Comparison of ENCODE assay signal across 20 cellular contexts in the genomic region with DNA sequence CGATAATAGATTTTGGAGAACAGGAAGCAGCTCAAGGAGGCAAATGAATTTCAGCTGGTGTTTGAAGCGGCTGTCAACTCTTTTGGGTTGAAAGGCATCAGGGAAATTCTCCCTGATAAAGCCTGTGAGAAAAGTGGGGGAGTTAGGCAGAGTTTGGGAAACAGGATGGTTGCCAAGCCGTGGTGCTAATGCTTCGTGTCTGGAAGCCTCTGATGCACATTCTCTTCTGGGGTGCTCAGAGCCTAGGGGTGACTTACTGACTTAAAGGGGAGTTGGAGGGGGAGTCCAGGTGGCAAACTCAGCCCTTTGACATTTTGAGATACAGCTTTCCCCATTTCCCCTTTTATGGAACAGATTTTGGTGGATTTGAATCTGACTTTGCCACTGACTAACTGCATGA.
"Had no signal": no experiment of that assay in that cellular context is flagged by ENCODE, and none has a peak within 500 bp of the region (broad histone marks: within the 10 kb centered on the region; RNA-seq: fewer than 3 reads in every experiment).

No MANE protein-coding gene starts in this region.

- H3K4me3 ChIP-seq: coronary artery, dorsolateral prefrontal cortex, esophagus muscularis mucosa, gastrocnemius medialis, heart right ventricle, left lung, lower lobe of right lung, mucosa of descending colon had no signal

- ATAC-seq: gastrocnemius medialis, heart right ventricle, left lung, left ventricle myocardium superior, lower lobe of right lung, mucosa of descending colon had no signal

- DNase-seq: dermis blood vessel endothelial cell; dorsolateral prefrontal cortex; effector CD4-positive, alpha-beta T cell; effector memory CD4-positive, alpha-beta T cell; foreskin fibroblast; foreskin melanocyte; gastrocnemius medialis; glutamatergic neuron; head of caudate nucleus; heart right ventricle; hippocampal formation; left cardiac atrium; left lung; left ventricle myocardium superior; lower lobe of right lung; mesenchymal stem cell; mucosa of descending colon; naive B cell had no signal
